Comparison of ENCODE assay signal across 8 cellular contexts in genomic region chr12:26017484-26018211, GRCh38. TPM values are rescaled to one million over a fixed set of nuclear protein-coding genes. Genes with fewer than 3 reads are reported as not detected.
DNase-seq lines count a peak whose midpoint lies in the region; ATAC-seq, FAIRE-seq and TF ChIP-seq lines count a peak whose summit lies in the region.

No MANE protein-coding gene starts in this region.

- H3K27me3 ChIP-seq in RWPE2 (ENCODE audit: insufficient read depth, poor library complexity, severe bottlenecking) = no peaks in the 10 kb centered on the region
- H3K27me3 ChIP-seq in sigmoid colon = no peaks in the 10 kb centered on the region

- WGBS in sigmoid colon, 2 donors = 37 to 73% methylated on average over 4 of the region's 4 CpGs

- DNase-seq in AG09319 (ENCODE audit: extremely low read depth, low read depth) = no peak
- DNase-seq in GM13976 (ENCODE audit: low spot score) = peak; percentile 25
- DNase-seq in RWPE2 (ENCODE audit: low spot score) = no peak
- peak in 1 of 2 donors; percentile 55 for DNase-seq in foreskin fibroblast
- peak; percentile 64 for DNase-seq in sigmoid colon
- no peak for DNase-seq in RCC 7860 (ENCODE audit: low spot score)
- no peak for DNase-seq in activated naive CD4-positive, alpha-beta T cell treated with anti-CD3 and anti-CD28 coated beads, Interleukin-2, amount 50 U/mL, for 16 hours

- H3K36me3 ChIP-seq in RWPE2 (ENCODE audit: low read depth) (no peaks in the 10 kb centered on the region), sigmoid colon (no peaks in the 10 kb centered on the region)

- H3K4me3 ChIP-seq in RWPE2 (ENCODE audit: severe bottlenecking) (no peak overlapping the region), foreskin fibroblast (ENCODE audit: low read depth in 1 of 2, low read length in 2 of 2) (no peak overlapping the region), sigmoid colon (no peak overlapping the region)

- H3K27ac ChIP-seq in RWPE2 (ENCODE audit: poor library complexity, severe bottlenecking) = no peak overlapping the region
- H3K27ac ChIP-seq in sigmoid colon = peak overlapping the region in 3 of 4 donors; percentile 23 to 88 (median 80)

- no peak for ATAC-seq in RWPE2 (ENCODE audit: low read depth)
- ATAC-seq in HG03460 (IDR thresholded peaks at IDR 0.05; ENCODE audit: unreplicated experiment) = no peak

- TF ChIP-seq EP300 in sigmoid colon (IDR thresholded peaks at IDR 0.05) = no peak

- in situ Hi-C loops in GM13976 (cut with MboI; ENCODE audit: low sequenced_read_pairs, unreplicated experiment) = loop anchor here (10.0 kb wide), 1 partner anchor 573 kb away; no protein-coding TSS in a partner anchor

- intact Hi-C loops in sigmoid colon (cut with DNase I) = loop anchor here (2.0 kb wide), 1 partner anchor 59 kb away; the partner anchor contains the start of gene RASSF8

- H3K9me3 ChIP-seq in RWPE2 (ENCODE audit: severe bottlenecking) = no peaks in the 10 kb centered on the region
- no peaks in the 10 kb centered on the region for H3K9me3 ChIP-seq in sigmoid colon

- no peaks in the 10 kb centered on the region for H3K4me1 ChIP-seq in RWPE2 (ENCODE audit: insufficient read depth, poor library complexity, severe bottlenecking)
- peaks cover 0 to 58% (median 34%) of the 10 kb centered on the region in 4 donors for H3K4me1 ChIP-seq in sigmoid colon

- no peak for TF ChIP-seq POLR2A in sigmoid colon (IDR thresholded peaks at IDR 0.05)

- TF ChIP-seq CTCF in AG09319 (IDR thresholded peaks at IDR 0.05; ENCODE audit: low read depth, low read length) = peak; percentile 48
- TF ChIP-seq CTCF in GM13976 (IDR thresholded peaks at IDR 0.05; ENCODE audit: borderline replicate concordance, control extremely low read depth, extremely low read depth, insufficient read depth, missing control alignments) = peak; percentile 18
- peak; percentile 32 for TF ChIP-seq CTCF in RWPE2 (IDR thresholded peaks at IDR 0.05; ENCODE audit: poor library complexity, severe bottlenecking)
- peak; percentile 44 for TF ChIP-seq CTCF in foreskin fibroblast (IDR thresholded peaks at IDR 0.05; ENCODE audit: low read depth, low read length)
- TF ChIP-seq CTCF in sigmoid colon (IDR thresholded peaks at IDR 0.05) = peak; percentile 10 to 55 (median 35)

- FAIRE-seq in RCC 7860 (lab: Jason Lieb, UNC) = no peak

RNA-seq across cellular contexts. Expression of gene RASSF8, which starts 59.2 kb away (rescaled TPM):
- 100 to 1,000 TPM in 1 of 4 donors, 10 to 100 TPM in 3; 74.0 to 109 (median 89.4) TPM for total RNA-seq in sigmoid colon
- 1 to 10 TPM in 2 of 3 donors, under 1 TPM in 1; 0.92 to 6.0 (median 3.1) TPM for polyA plus RNA-seq in sigmoid colon

Comparison
In these comparisons a context has a peak if more than half of its experiments do, and no peak if none do; other contexts are left out.
1. DNase-seq: peak in GM13976 (single experiment) and sigmoid colon (single experiment); none in AG09319 (single experiment), RWPE2 (single experiment), RCC 7860 (single experiment) and activated naive CD4-positive, alpha-beta T cell treated with anti-CD3 and anti-CD28 coated beads, Interleukin-2, amount 50 U/mL, for 16 hours (single experiment).
2. Peak in every context shown above with its lines, with median percentiles within 50 percentile points of each other: CTCF ChIP-seq.